Comparison of ENCODE assay signal across 39 cellular contexts in genomic region chr5:17333755-17334154, GRCh38.
"Had no signal": no experiment of that assay in that cellular context is flagged by ENCODE, and none has a peak within 500 bp of the region (broad histone marks: within the 10 kb centered on the region; RNA-seq: fewer than 3 reads in every experiment).

No MANE protein-coding gene starts in this region.

- H3K4me1 Mint-ChIP-seq: activated naive CD4-positive, alpha-beta T cell treated with anti-CD3 and anti-CD28 coated beads, Interleukin-2, amount 10 ng/mL, durations not matched to agents 7 days and 5 days; activated naive CD4-positive, alpha-beta T cell treated with anti-CD3 and anti-CD28 coated beads, Interleukin-2, amount 50 U/mL, for 24 hours; activated naive CD8-positive, alpha-beta T cell treated with anti-CD3 and anti-CD28 coated beads for 36 hours; activated naive CD8-positive, alpha-beta T cell treated with anti-CD3 and anti-CD28 coated beads, Interleukin-2, amount 10 ng/mL, durations not matched to agents 7 days and 5 days; activated naive CD8-positive, alpha-beta T cell treated with anti-CD3 and anti-CD28 coated beads, Interleukin-2, amount 50 U/mL, for 24 hours; activated T-helper 17 cell treated with anti-CD3 and anti-CD28 coated beads, Interleukin-2, amount 50 U/mL, for 72 hours; brain; central memory CD8-positive, alpha-beta T cell had no signal

- H3K9me3 ChIP-seq: adrenal gland, ascending aorta had no signal

- H3K27me3 ChIP-seq: adrenal gland, ascending aorta, body of pancreas, brain microvascular endothelial cell, breast epithelium, cardiac muscle cell had no signal

- H3K4me3 Mint-ChIP-seq: activated naive CD4-positive, alpha-beta T cell treated with anti-CD3 and anti-CD28 coated beads for 36 hours; activated naive CD4-positive, alpha-beta T cell treated with anti-CD3 and anti-CD28 coated beads, Interleukin-2, amount 10 ng/mL, durations not matched to agents 7 days and 5 days; activated naive CD4-positive, alpha-beta T cell treated with anti-CD3 and anti-CD28 coated beads, Interleukin-2, amount 50 U/mL, for 24 hours; activated naive CD8-positive, alpha-beta T cell; activated naive CD8-positive, alpha-beta T cell treated with anti-CD3 and anti-CD28 coated beads for 36 hours; activated naive CD8-positive, alpha-beta T cell treated with anti-CD3 and anti-CD28 coated beads, Interleukin-2, amount 10 ng/mL, durations not matched to agents 7 days and 5 days; activated naive CD8-positive, alpha-beta T cell treated with anti-CD3 and anti-CD28 coated beads, Interleukin-2, amount 50 U/mL, for 24 hours; activated T-cell treated with anti-CD3 and anti-CD28 coated beads, Interleukin-2, amount 50 U/mL, for 24 hours; activated T-cell treated with anti-CD3 and anti-CD28 coated beads, Interleukin-2, amount 50 U/mL, for 4 hours; activated T-cell treated with anti-CD3 and anti-CD28 coated beads, Interleukin-2, amount 50 U/mL, for 72 hours; activated T-helper 1 cell treated with anti-CD3 and anti-CD28 coated beads, Interleukin-12 subunit alpha, Interleukin-12 subunit beta, Interleukin-2, Interleukin-4 antibody, amounts not matched to agents 30 ng/mL and 10 ng/mL and 1 ng/mL, durations not matched to agents 14 hours and 24 hours and 36 hours; activated T-helper 17 cell treated with anti-CD3 and anti-CD28 coated beads, Interleukin-2, amount 50 U/mL, for 72 hours; brain; central memory CD8-positive, alpha-beta T cell had no signal

- H3K4me1 ChIP-seq: adrenal gland, ascending aorta, body of pancreas, breast epithelium had no signal

- H3K36me3 Mint-ChIP-seq: activated naive CD4-positive, alpha-beta T cell treated with anti-CD3 and anti-CD28 coated beads, Interleukin-2, amount 10 ng/mL, durations not matched to agents 7 days and 5 days; activated naive CD4-positive, alpha-beta T cell treated with anti-CD3 and anti-CD28 coated beads, Interleukin-2, amount 50 U/mL, for 24 hours; activated naive CD4-positive, alpha-beta T cell treated with anti-CD3 and anti-CD28 coated beads, Interleukin-2, amount 50 U/mL, for 72 hours; activated naive CD8-positive, alpha-beta T cell; activated naive CD8-positive, alpha-beta T cell treated with anti-CD3 and anti-CD28 coated beads for 36 hours; activated naive CD8-positive, alpha-beta T cell treated with anti-CD3 and anti-CD28 coated beads, Interleukin-2, amount 10 ng/mL, durations not matched to agents 7 days and 5 days had no signal

- H3K27ac ChIP-seq: adrenal gland, ascending aorta, body of pancreas, brain microvascular endothelial cell, breast epithelium, cardiac muscle cell had no signal

- DNase-seq: activated effector memory CD4-positive, alpha-beta T cell treated with anti-CD3 and anti-CD28 coated beads, Interleukin-2, amount 50 U/mL, for 16 hours; activated effector memory CD4-positive, alpha-beta T cell treated with Interleukin-2 at 50 U/mL for 16 hours; activated gamma-delta T cell; activated gamma-delta T cell treated with Interleukin-2 at 50 U/mL for 16 hours; activated naive CD4-positive, alpha-beta T cell; activated naive CD4-positive, alpha-beta T cell treated with anti-CD3 and anti-CD28 coated beads for 36 hours; activated naive CD4-positive, alpha-beta T cell treated with anti-CD3 and anti-CD28 coated beads, Interleukin-2, amount 10 ng/mL, durations not matched to agents 7 days and 5 days; activated naive CD4-positive, alpha-beta T cell treated with anti-CD3 and anti-CD28 coated beads, Interleukin-2, amount 50 U/mL, for 16 hours; activated naive CD4-positive, alpha-beta T cell treated with Interleukin-2 at 50 U/mL for 16 hours; activated naive CD8-positive, alpha-beta T cell treated with anti-CD3 and anti-CD28 coated beads for 36 hours; activated naive CD8-positive, alpha-beta T cell treated with anti-CD3 and anti-CD28 coated beads, Interleukin-2, amount 10 ng/mL, durations not matched to agents 7 days and 5 days; activated naive CD8-positive, alpha-beta T cell treated with anti-CD3 and anti-CD28 coated beads, Interleukin-2, amount 50 U/mL, for 24 hours; activated T-cell treated with anti-CD3 and anti-CD28 coated beads, Interleukin-2, amount 50 U/mL, for 24 hours; activated T-cell treated with anti-CD3 and anti-CD28 coated beads, Interleukin-2, amount 50 U/mL, for 4 hours; activated T-cell treated with anti-CD3 and anti-CD28 coated beads, Interleukin-2, amount 50 U/mL, for 48 hours; activated T-cell treated with anti-CD3 and anti-CD28 coated beads, Interleukin-2, amount 50 U/mL, for 72 hours; adrenal gland; amniotic stem cell; amygdala; anterior cingulate cortex; aorta; body of pancreas; brain microvascular endothelial cell; caudate nucleus; central memory CD4-positive, alpha-beta T cell; cerebellar nuclear complex had no signal

- H3K27me3 Mint-ChIP-seq: activated naive CD4-positive, alpha-beta T cell treated with anti-CD3 and anti-CD28 coated beads, Interleukin-2, amount 10 ng/mL, durations not matched to agents 7 days and 5 days; activated naive CD4-positive, alpha-beta T cell treated with anti-CD3 and anti-CD28 coated beads, Interleukin-2, amount 50 U/mL, for 24 hours; activated naive CD8-positive, alpha-beta T cell; activated naive CD8-positive, alpha-beta T cell treated with anti-CD3 and anti-CD28 coated beads for 36 hours; activated naive CD8-positive, alpha-beta T cell treated with anti-CD3 and anti-CD28 coated beads, Interleukin-2, amount 10 ng/mL, durations not matched to agents 7 days and 5 days; activated naive CD8-positive, alpha-beta T cell treated with anti-CD3 and anti-CD28 coated beads, Interleukin-2, amount 50 U/mL, for 24 hours; activated T-cell treated with anti-CD3 and anti-CD28 coated beads, Interleukin-2, amount 50 U/mL, for 24 hours; activated T-helper 17 cell treated with anti-CD3 and anti-CD28 coated beads, Interleukin-2, amount 50 U/mL, for 72 hours; central memory CD8-positive, alpha-beta T cell had no signal

- H3K4me3 ChIP-seq: adrenal gland, ascending aorta, body of pancreas, breast epithelium, cardiac muscle cell had no signal

- FAIRE-seq: astrocyte, bronchial epithelial cell had no signal

- H3K36me3 ChIP-seq: adrenal gland, ascending aorta, brain microvascular endothelial cell, breast epithelium, cardiac muscle cell had no signal

- ATAC-seq: activated naive CD4-positive, alpha-beta T cell treated with anti-CD3 and anti-CD28 coated beads, Interleukin-2, amount 50 U/mL, for 72 hours; activated naive CD8-positive, alpha-beta T cell treated with anti-CD3 and anti-CD28 coated beads, Interleukin-2, amount 50 U/mL, for 24 hours; activated T-cell treated with anti-CD3 and anti-CD28 coated beads, Interleukin-2, amount 50 U/mL, for 4 hours; activated T-cell treated with anti-CD3 and anti-CD28 coated beads, Interleukin-2, amount 50 U/mL, for 72 hours; activated T-helper 17 cell treated with anti-CD3 and anti-CD28 coated beads, Interleukin-2, amount 50 U/mL, for 72 hours; body of pancreas had no signal

- H3K27ac Mint-ChIP-seq: activated naive CD4-positive, alpha-beta T cell treated with anti-CD3 and anti-CD28 coated beads for 36 hours; activated naive CD4-positive, alpha-beta T cell treated with anti-CD3 and anti-CD28 coated beads, Interleukin-2, amount 10 ng/mL, durations not matched to agents 7 days and 5 days; activated naive CD4-positive, alpha-beta T cell treated with anti-CD3 and anti-CD28 coated beads, Interleukin-2, amount 50 U/mL, for 24 hours; activated naive CD4-positive, alpha-beta T cell treated with anti-CD3 and anti-CD28 coated beads, Interleukin-2, amount 50 U/mL, for 72 hours; activated naive CD8-positive, alpha-beta T cell; activated naive CD8-positive, alpha-beta T cell treated with anti-CD3 and anti-CD28 coated beads for 36 hours; activated naive CD8-positive, alpha-beta T cell treated with anti-CD3 and anti-CD28 coated beads, Interleukin-2, amount 10 ng/mL, durations not matched to agents 7 days and 5 days; activated naive CD8-positive, alpha-beta T cell treated with anti-CD3 and anti-CD28 coated beads, Interleukin-2, amount 50 U/mL, for 24 hours; activated T-cell treated with anti-CD3 and anti-CD28 coated beads, Interleukin-2, amount 50 U/mL, for 24 hours; activated T-cell treated with anti-CD3 and anti-CD28 coated beads, Interleukin-2, amount 50 U/mL, for 72 hours; activated T-helper 1 cell treated with anti-CD3 and anti-CD28 coated beads, Interleukin-12 subunit alpha, Interleukin-12 subunit beta, Interleukin-2, Interleukin-4 antibody, amounts not matched to agents 30 ng/mL and 10 ng/mL and 1 ng/mL, durations not matched to agents 14 hours and 24 hours and 36 hours; activated T-helper 17 cell treated with anti-CD3 and anti-CD28 coated beads, Interleukin-2, amount 50 U/mL, for 72 hours; activated T-helper 2 cell treated with anti-CD3 and anti-CD28 coated beads, Interferon-gamma antibody, Interleukin-2, Interleukin-4, amounts not matched to agents 10 μg/mL and 5 μg/mL and 100 μg/mL, durations not matched to agents 14 hours and 24 hours and 36 hours; brain had no signal
